ENCODE assay signal across 24 cellular contexts in genomic region chr2:44736270-44736942, GRCh38.
"Had no signal": no experiment of that assay in that cellular context is flagged by ENCODE, and none has a peak within 500 bp of the region (broad histone marks: within the 10 kb centered on the region; RNA-seq: fewer than 3 reads in every experiment).

No MANE protein-coding gene starts in this region.

- H3K27me3 Mint-ChIP-seq: activated naive CD4-positive, alpha-beta T cell treated with anti-CD3 and anti-CD28 coated beads, Interleukin-2, amount 50 U/mL, for 24 hours had no signal

- H3K27ac ChIP-seq: breast epithelium, colonic mucosa, SK-N-MC had no signal

- DNase-seq: activated CD4-positive, alpha-beta T cell treated with anti-CD3 and anti-CD28 coated beads for 48 hours; activated CD4-positive, alpha-beta T cell treated with anti-CD3 and anti-CD28 coated beads, Interleukin-2, amount 50 U/mL, for 4 hours; activated CD4-positive, CD25-positive, alpha-beta regulatory T cell treated with anti-CD3 and anti-CD28 coated beads, Interleukin-2, amount 50 U/mL, for 72 hours; activated CD8-positive, alpha-beta memory T cell treated with anti-CD3 and anti-CD28 coated beads, Interleukin-2, amount 50 U/mL, for 48 hours; activated CD8-positive, alpha-beta T cell treated with anti-CD3 and anti-CD28 coated beads, Interleukin-2, amount 10 ng/mL, durations not matched to agents 7 days and 5 days; activated T-cell treated with anti-CD3 and anti-CD28 coated beads, Interleukin-2, amount 50 U/mL, for 1 hour; aorta; caudate nucleus; colonic mucosa; NCI-H1105 treated with DMSO at 0.1 percent for 48 hours; NCI-H1436 treated with DMSO at 0.1 percent for 48 hours; NCI-H187; NCI-H2081; NCI-H2171 treated with DMSO at 0.1 percent for 48 hours; NCI-H226; NCI-H526; NCI-H82; RPMI8226 had no signal

- H3K36me3 ChIP-seq: breast epithelium, colonic mucosa had no signal

- H3K4me3 Mint-ChIP-seq: activated CD8-positive, alpha-beta T cell treated with anti-CD3 and anti-CD28 coated beads, Interleukin-2, amount 10 ng/mL, durations not matched to agents 7 days and 5 days; activated naive CD4-positive, alpha-beta T cell treated with anti-CD3 and anti-CD28 coated beads, Interleukin-2, amount 50 U/mL, for 24 hours; T-helper 1 cell treated with Interleukin-12 subunit alpha and Interleukin-12 subunit beta and Interleukin-4 antibody, amounts not matched to agents 30 μg/mL and 1 μg/mL, for 36 hours had no signal

- H3K4me3 ChIP-seq: breast epithelium, colonic mucosa, SK-N-MC had no signal

- ATAC-seq: activated CD8-positive, alpha-beta T cell treated with anti-CD3 and anti-CD28 coated beads, Interleukin-2, amount 10 ng/mL, durations not matched to agents 7 days and 5 days; Panc1; Right ventricle myocardium inferior had no signal

- H3K27me3 ChIP-seq: breast epithelium, colonic mucosa had no signal

- H3K9me3 ChIP-seq: colonic mucosa had no signal

- H3K4me1 ChIP-seq: breast epithelium, colonic mucosa had no signal

- H3K4me1 Mint-ChIP-seq: activated naive CD4-positive, alpha-beta T cell treated with anti-CD3 and anti-CD28 coated beads, Interleukin-2, amount 50 U/mL, for 24 hours had no signal

- H3K27ac Mint-ChIP-seq: activated CD8-positive, alpha-beta T cell treated with anti-CD3 and anti-CD28 coated beads, Interleukin-2, amount 10 ng/mL, durations not matched to agents 7 days and 5 days; activated naive CD4-positive, alpha-beta T cell treated with anti-CD3 and anti-CD28 coated beads, Interleukin-2, amount 50 U/mL, for 24 hours; T-helper 1 cell treated with Interleukin-12 subunit alpha and Interleukin-12 subunit beta and Interleukin-4 antibody, amounts not matched to agents 30 μg/mL and 1 μg/mL, for 36 hours had no signal
